In genomic region chr19:38684078-38684861, GRCh38 we compare ENCODE assay signal across 8 cellular contexts. TPM values are rescaled to one million over a fixed set of nuclear protein-coding genes. Genes with fewer than 3 reads are reported as not detected.
DNase-seq lines count a peak whose midpoint lies in the region; ATAC-seq and TF ChIP-seq lines count a peak whose summit lies in the region.

No MANE protein-coding gene starts in this region.

- DNase-seq in AG10803 (ENCODE audit: low read depth) (peak; percentile 93), HCT116 (ENCODE audit: low read depth, low spot score) (peak; percentile 93), SJCRH30 (peak in 1 of 2 experiments; percentile 38), dedifferentiated amniotic fluid mesenchymal stem cell (ENCODE audit: extremely low spot score) (peak; percentile 77), mesothelial cell of epicardium (ENCODE audit: low spot score in 2 of 2, unreplicated experiment in 2 of 2) (no peak), vagina (ENCODE audit: extremely low spot score in 2 of 2) (peak in 1 of 2 donors; percentile 94), GM13976 (ENCODE audit: low spot score) (no peak)

- ATAC-seq in HCT116 (peak; percentile 71), GM18498 (IDR thresholded peaks at IDR 0.05; ENCODE audit: unreplicated experiment) (no peak)

- H3K9me3 Mint-ChIP-seq in mesothelial cell of epicardium, result peaks cover 10% of the 10 kb centered on the region

- peaks cover 27% of the 10 kb centered on the region for H3K36me3 Mint-ChIP-seq in mesothelial cell of epicardium

- no TSS peak for BruUV-seq in HCT116 (replicated peaks; lab: Mats Ljungman, UMichigan)

- H3K4me1 ChIP-seq in HCT116 (ENCODE audit: control insufficient read depth in 1 of 2, insufficient read depth in 2 of 2, low read length in 2 of 2) (peaks cover 83 to 99% of the 10 kb centered on the region in 2 experiments), SJCRH30 (peaks cover 33% of the 10 kb centered on the region), vagina (peaks cover 96% of the 10 kb centered on the region)

- peak overlapping the region; percentile 100 for H3K27ac Mint-ChIP-seq in mesothelial cell of epicardium

- H4K20me1 ChIP-seq in HCT116 (ENCODE audit: insufficient read depth), result no peaks in the 10 kb centered on the region

- H3K4me3 Mint-ChIP-seq in mesothelial cell of epicardium, result no peak overlapping the region

- POLR2A ChIA-PET in HCT116 (lab: Charles Lee), result interaction anchor here (1.0 to 2.5 kb wide), 6 partner anchors 9 to 165 kb away, joined by 4 to 25 read pairs (median 6); partner anchors contain the start of gene ACTN4

- H3K27me3 ChIP-seq in HCT116 (ENCODE audit: insufficient read depth, low read length) (no peaks in the 10 kb centered on the region), SJCRH30 (no peaks in the 10 kb centered on the region), vagina (no peaks in the 10 kb centered on the region)

- peak overlapping the region; percentile 83 for H3K9ac ChIP-seq in HCT116 (ENCODE audit: low read length)

- H3K36me3 ChIP-seq in HCT116 (ENCODE audit: control insufficient read depth in 1 of 2, insufficient read depth in 2 of 2, low read length in 2 of 2), result peaks cover 0 to 31% of the 10 kb centered on the region in 2 experiments; a peak in 2 of 4 replicates
- peaks cover 9% of the 10 kb centered on the region for H3K36me3 ChIP-seq in SJCRH30
- no peaks in the 10 kb centered on the region for H3K36me3 ChIP-seq in vagina

- intact Hi-C loops in HCT116 (cut with micrococcal nuclease), result loop anchor here (1.0 to 5.0 kb wide), 2 partner anchors 9 to 168 kb away; no protein-coding TSS in a partner anchor
- intact Hi-C loops in vagina (cut with DNase I), result no loop called here

- peak; percentile 16; the same call in 1 of the 2 replicates for TF ChIP-seq RAD21 in HCT116 (IDR thresholded peaks at IDR 0.05; ENCODE audit: low read depth)

- no peak for TF ChIP-seq POLR2A in HCT116 (IDR thresholded peaks at IDR 0.05; ENCODE audit: borderline replicate concordance, extremely low read depth, insufficient read depth, insufficient read length)
- TF ChIP-seq POLR2A in vagina (IDR thresholded peaks at IDR 0.05), result no peak

- 0 out of 2 replicates have a peak, but pooled peaks have one; percentile 1 for TF ChIP-seq CTCF in AG10803 (conservative IDR thresholded peaks at IDR 0.05; ENCODE audit: low read length)
- TF ChIP-seq CTCF in HCT116 (IDR thresholded peaks at IDR 0.05 in 2 of 3, conservative IDR thresholded peaks at IDR 0.05 in 1 of 3; ENCODE audit: borderline replicate concordance in 1 of 3, insufficient read depth in 1 of 3, low read depth in 2 of 3, low read length in 2 of 3), result no peak
- no peak for TF ChIP-seq CTCF in mesothelial cell of epicardium (IDR thresholded peaks at IDR 0.05; ENCODE audit: unreplicated experiment)
- TF ChIP-seq CTCF in vagina (IDR thresholded peaks at IDR 0.05), result no peak
- TF ChIP-seq CTCF in GM13976 (IDR thresholded peaks at IDR 0.05; ENCODE audit: borderline replicate concordance, control extremely low read depth, extremely low read depth, insufficient read depth, missing control alignments), result no peak

- no peaks in the 10 kb centered on the region for H3K27me3 Mint-ChIP-seq in mesothelial cell of epicardium (ENCODE audit: low read depth)

- H2AFZ ChIP-seq in HCT116 (ENCODE audit: low read depth, low read length, poor library complexity, severe bottlenecking), result no peak overlapping the region

- RAD21 ChIA-PET in HCT116 (lab: Charles Lee; ENCODE audit: low non-redundant PET in 1 of 2, low total read pairs in 2 of 2, uncharacterized antibody in 2 of 2, unreplicated experiment in 2 of 2), result no interaction called here

- peaks cover 60% of the 10 kb centered on the region for H3K4me1 Mint-ChIP-seq in mesothelial cell of epicardium

- H3K4me3 ChIP-seq in AG10803 (ENCODE audit: low read length), result peak overlapping the region; percentile 18; the same call in 1 of the 2 replicates
- peak overlapping the region; percentile 36 to 53 for H3K4me3 ChIP-seq in HCT116 (replicated peaks in 1 of 2; ENCODE audit: low read depth in 1 of 2, low read length in 2 of 2)
- H3K4me3 ChIP-seq in SJCRH30, result no peak overlapping the region
- H3K4me3 ChIP-seq in vagina, result no peak overlapping the region

- H3K27ac ChIP-seq in HCT116 (ENCODE audit: low read depth, low read length), result peak overlapping the region; percentile 98
- peak overlapping the region; percentile 24; the same call in 1 of the 2 replicates for H3K27ac ChIP-seq in SJCRH30
- peak overlapping the region; percentile 98 for H3K27ac ChIP-seq in vagina

- H3K9me3 ChIP-seq in HCT116 (ENCODE audit: control insufficient read depth in 1 of 2, insufficient read depth in 1 of 2, low read depth in 1 of 2, low read length in 2 of 2), result peaks cover 0 to 5% of the 10 kb centered on the region in 2 experiments; a peak in 1 of 4 replicates
- no peaks in the 10 kb centered on the region for H3K9me3 ChIP-seq in SJCRH30 (replicated peaks)
- H3K9me3 ChIP-seq in vagina, result no peaks in the 10 kb centered on the region

- H3K79me2 ChIP-seq in HCT116 (ENCODE audit: insufficient read depth, low read length), result peaks cover 89% of the 10 kb centered on the region

- H3K4me2 ChIP-seq in HCT116 (ENCODE audit: low read length), result peak overlapping the region; percentile 86

- H3K9me2 ChIP-seq in HCT116 (ENCODE audit: insufficient read depth), result no peaks in the 10 kb centered on the region

- CTCF ChIA-PET in HCT116 (lab: Charles Lee), result interaction anchor here (0.9 to 2.1 kb wide), 4 partner anchors 9 to 281 kb away, joined by 3 to 10 read pairs (median 4); partner anchors contain the start of genes FAM98C, MRPS12 and SARS2

- in situ Hi-C loops in GM13976 (cut with MboI; ENCODE audit: low sequenced_read_pairs, unreplicated experiment), result no loop called here

TF ChIP-seq in HCT116, 20 proteins besides CTCF, POLR2A, EP300 and RAD21 (continues in another document):
- TF ChIP-seq CEBPB (IDR thresholded peaks at IDR 0.05; ENCODE audit: low read depth) (peak; percentile 68; the same call in 1 of the 2 replicates), TCF7L2 (IDR thresholded peaks at IDR 0.05; ENCODE audit: borderline replicate concordance, extremely low read depth, insufficient read depth, insufficient read length) (peak; percentile 46), SRF (IDR thresholded peaks at IDR 0.05; ENCODE audit: low read depth) (no peak), CBX3 (IDR thresholded peaks at IDR 0.05; ENCODE audit: low read depth) (no peak), FOSL1 (IDR thresholded peaks at IDR 0.05; ENCODE audit: low read depth) (peak; percentile 53), ZFX (IDR thresholded peaks at IDR 0.05) (no peak), REST (IDR thresholded peaks at IDR 0.05; ENCODE audit: low read depth) (no peak), EZH2 (IDR thresholded peaks at IDR 0.05) (no peak), ATF3 (IDR thresholded peaks at IDR 0.05) (no peak), SP1 (IDR thresholded peaks at IDR 0.05; ENCODE audit: low read depth) (peak; percentile 67), MAX (IDR thresholded peaks at IDR 0.05) (peak; percentile 24), EZH2phosphoT487 (IDR thresholded peaks at IDR 0.05; ENCODE audit: borderline replicate concordance) (no peak), POLR2AphosphoS5 (IDR thresholded peaks at IDR 0.05; ENCODE audit: low read depth, low read length) (peak; percentile 59)

RNA-seq across cellular contexts. Expression of gene ACTN4, which starts 36.8 kb away (rescaled TPM):
- total RNA-seq in HCT116 (2021; ENCODE audit: unreplicated experiment), result 651 TPM
- 635 and 727 TPM in 2 replicates for polyA plus RNA-seq in HCT116 (2012)
- total RNA-seq in SJCRH30 (2014; rRNA removed; shearing (Covaris generic)), result 166 and 192 TPM in 2 replicates
- total RNA-seq in mesothelial cell of epicardium, result 452 to 469 TPM (median 460 TPM) in 3 replicates
- 513 TPM for total RNA-seq in vagina

Comparison
In these comparisons a context has a peak if more than half of its experiments do, and no peak if none do; other contexts are left out.
1. DNase-seq: peak in AG10803 (single experiment), HCT116 (single experiment) and dedifferentiated amniotic fluid mesenchymal stem cell (single experiment); none in mesothelial cell of epicardium (0 of 2) and GM13976 (single experiment).
2. H3K4me3 ChIP-seq: peak in AG10803 (single experiment) and HCT116 (2 of 2); none in SJCRH30 (single experiment) and vagina (0 of 2).
3. H3K27ac ChIP-seq: peak in every context shown above with its lines; median percentile 98 in HCT116; 98 in vagina; 24 in SJCRH30.